ENCODE assay signal across 14 cellular contexts in the genomic region with DNA sequence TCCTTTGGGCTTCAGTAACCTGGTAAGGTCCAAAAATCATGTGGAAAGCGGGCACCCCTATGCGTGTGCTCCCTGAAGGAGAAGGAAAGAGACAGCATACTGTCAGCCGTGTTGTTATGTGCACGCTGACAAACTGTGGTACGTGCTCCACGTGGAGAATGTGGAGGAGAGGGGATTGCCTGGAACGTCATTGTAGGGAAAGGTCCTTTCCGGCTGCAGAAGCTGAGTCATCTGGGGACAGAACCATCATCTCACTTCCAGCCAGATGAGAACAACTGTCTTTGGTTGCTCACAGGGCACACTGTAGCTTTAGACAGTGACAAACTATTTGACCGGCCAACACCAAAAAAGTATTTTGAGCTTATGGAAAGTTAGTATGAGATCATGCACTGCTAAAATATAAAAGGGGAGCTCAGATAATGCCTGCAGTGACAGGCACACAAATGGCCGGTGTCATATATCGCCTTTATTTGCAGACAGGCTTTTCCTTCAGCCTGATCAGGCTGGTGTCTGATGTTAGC. TPM values are rescaled to one million over a fixed set of nuclear protein-coding genes. Genes with fewer than 3 reads are reported as not detected.
DNase-seq lines count a peak whose midpoint lies in the region; ATAC-seq and TF ChIP-seq lines count a peak whose summit lies in the region.
"Had no signal": no experiment of that assay in that cellular context is flagged by ENCODE, and none has a peak within 500 bp of the region (broad histone marks: within the 10 kb centered on the region; RNA-seq: fewer than 3 reads in every experiment).

No MANE protein-coding gene starts in this region.

- no peaks in the 10 kb centered on the region for H3K36me3 Mint-ChIP-seq in activated naive CD8-positive, alpha-beta T cell treated with anti-CD3 and anti-CD28 coated beads for 36 hours

- H3K9me3 Mint-ChIP-seq in activated naive CD8-positive, alpha-beta T cell treated with anti-CD3 and anti-CD28 coated beads for 36 hours: no peaks in the 10 kb centered on the region
- H3K9me3 Mint-ChIP-seq: nephron had no signal

- no peak overlapping the region for H3K4me3 ChIP-seq in foreskin fibroblast (ENCODE audit: low read depth in 1 of 2, low read length in 2 of 2)

- intact Hi-C loops in left ventricle myocardium superior (cut with micrococcal nuclease) (no loop called here), Right ventricle myocardium inferior (cut with DNase I) (no loop called here)

- DNase-seq in left ventricle myocardium superior: no peak
- DNase-seq in Right ventricle myocardium inferior (ENCODE audit: missing footprints): no peak
- DNase-seq in RPMI7951 (ENCODE audit: low read depth): peak; percentile 82
- DNase-seq in foreskin fibroblast: peak; percentile 42 to 57
- no peak for DNase-seq in activated naive CD8-positive, alpha-beta T cell treated with anti-CD3 and anti-CD28 coated beads for 36 hours
- no peak for DNase-seq in mesenteric fat pad (ENCODE audit: low spot score)
- no peak for DNase-seq in activated gamma-delta T cell (lab: John Stamatoyannopoulos, UW)
- DNase-seq: activated CD4-positive, alpha-beta T cell treated with anti-CD3 and anti-CD28 coated beads, Interleukin-2, amount 50 U/mL, for 48 hours; activated gamma-delta T cell treated with Interleukin-2 at 50 U/mL for 16 hours; EL; islet precursor cell; NCI-H1092 treated with DMSO at 0.1 percent for 48 hours had no signal

- ATAC-seq in left ventricle myocardium superior: peak; percentile 79
- ATAC-seq in Right ventricle myocardium inferior: no peak
- ATAC-seq in HG02840 (IDR thresholded peaks at IDR 0.05; ENCODE audit: low FRiP score, unreplicated experiment): no peak

- peaks cover 1% of the 10 kb centered on the region for H3K4me1 Mint-ChIP-seq in activated naive CD8-positive, alpha-beta T cell treated with anti-CD3 and anti-CD28 coated beads for 36 hours

- H3K4me3 Mint-ChIP-seq in activated naive CD8-positive, alpha-beta T cell treated with anti-CD3 and anti-CD28 coated beads for 36 hours: no peak overlapping the region

- H3K27ac Mint-ChIP-seq in activated naive CD8-positive, alpha-beta T cell treated with anti-CD3 and anti-CD28 coated beads for 36 hours: no peak overlapping the region
- H3K27ac Mint-ChIP-seq: nephron had no signal

- no peaks in the 10 kb centered on the region for H3K27me3 Mint-ChIP-seq in activated naive CD8-positive, alpha-beta T cell treated with anti-CD3 and anti-CD28 coated beads for 36 hours

- no peak for TF ChIP-seq CTCF in foreskin fibroblast (IDR thresholded peaks at IDR 0.05; ENCODE audit: low read depth, low read length)

RNA-seq across cellular contexts. Expression of a gene that starts 38.8 kb away (rescaled TPM):
- total RNA-seq in left ventricle myocardium superior (25.4 TPM), Right ventricle myocardium inferior (34.7 TPM), mesenteric fat pad (95.7 TPM)
- total RNA-seq in RPMI7951 (2014; rRNA removed; shearing (Covaris generic)): 44.9 and 51.7 TPM in 2 replicates
- 1 to 10 TPM; 2.4 to 2.5 TPM for total RNA-seq in activated naive CD8-positive, alpha-beta T cell treated with anti-CD3 and anti-CD28 coated beads for 36 hours

Comparison
In these comparisons a context has a peak if more than half of its experiments do, and no peak if none do; other contexts are left out.
1. DNase-seq: peak in RPMI7951 (single experiment) and foreskin fibroblast (2 of 2); none in left ventricle myocardium superior (single experiment), Right ventricle myocardium inferior (single experiment), activated naive CD8-positive, alpha-beta T cell treated with anti-CD3 and anti-CD28 coated beads for 36 hours (single experiment), mesenteric fat pad (single experiment) and activated gamma-delta T cell (single experiment).